ENCODE assay signal across 8 cellular contexts in genomic region chr6:111113731-111114438, GRCh38. TPM values are rescaled to one million over a fixed set of nuclear protein-coding genes. Genes with fewer than 3 reads are reported as not detected.
DNase-seq lines count a peak whose midpoint lies in the region; ATAC-seq, FAIRE-seq and TF ChIP-seq lines count a peak whose summit lies in the region.

No MANE protein-coding gene starts in this region.

- H3K4me3 Mint-ChIP-seq in activated naive CD8-positive, alpha-beta T cell treated with anti-CD3 and anti-CD28 coated beads for 36 hours: peak overlapping the region; percentile 50

- peak overlapping the region in 1 of 10 experiments; percentile 8; a peak in 1 of 20 replicates for H3K4me3 ChIP-seq in BLaER1 treated with 17β-estradiol and CSF1 and Interleukin-3, amounts not matched to agents 10 nM and 100 nM
- H3K4me3 ChIP-seq in MG63 (no peak overlapping the region), keratinocyte (ENCODE audit: control insufficient read depth in 2 of 3, extremely low read depth in 1 of 3, insufficient read depth in 2 of 3, low read depth in 1 of 3, low read length in 3 of 3) (no peak overlapping the region)

- peak overlapping the region; percentile 2 to 85 (median 53); a peak in 18 of 22 replicates for H3K4me2 ChIP-seq in BLaER1 treated with 17β-estradiol and CSF1 and Interleukin-3, amounts not matched to agents 10 nM and 100 nM
- no peak overlapping the region for H3K4me2 ChIP-seq in keratinocyte (ENCODE audit: control insufficient read depth, extremely low read depth, insufficient read depth, low read depth, low read length)

- peaks cover 36% of the 10 kb centered on the region for H3K4me1 Mint-ChIP-seq in activated naive CD8-positive, alpha-beta T cell treated with anti-CD3 and anti-CD28 coated beads for 36 hours

- H3K27me3 ChIP-seq in BLaER1 treated with 17β-estradiol and CSF1 and Interleukin-3, amounts not matched to agents 10 nM and 100 nM: no peaks in the 10 kb centered on the region
- no peaks in the 10 kb centered on the region for H3K27me3 ChIP-seq in MG63
- no peaks in the 10 kb centered on the region for H3K27me3 ChIP-seq in keratinocyte (ENCODE audit: control insufficient read depth, extremely low read depth, insufficient read depth, low read length)

- FAIRE-seq in keratinocyte (lab: Jason Lieb, UNC): peak; percentile 74

- H2AFZ ChIP-seq in keratinocyte (ENCODE audit: control insufficient read depth, low read length): no peak overlapping the region

- peaks cover 0 to 15% (median 0%) of the 10 kb centered on the region in 11 experiments; a peak in 3 of 22 replicates for H3K9me3 ChIP-seq in BLaER1 treated with 17β-estradiol and CSF1 and Interleukin-3, amounts not matched to agents 10 nM and 100 nM (replicated peaks in 1 of 11)
- H3K9me3 ChIP-seq in MG63: no peaks in the 10 kb centered on the region
- no peaks in the 10 kb centered on the region for H3K9me3 ChIP-seq in keratinocyte (ENCODE audit: control insufficient read depth, low read depth, low read length)

- H3K79me2 ChIP-seq in keratinocyte (ENCODE audit: control insufficient read depth, insufficient read depth, low read length): no peaks in the 10 kb centered on the region

- peak overlapping the region; percentile 4 to 99 (median 32); a peak in 17 of 22 replicates for H3K27ac ChIP-seq in BLaER1 treated with 17β-estradiol and CSF1 and Interleukin-3, amounts not matched to agents 10 nM and 100 nM
- H3K27ac ChIP-seq in keratinocyte (ENCODE audit: control insufficient read depth, insufficient read depth, low read length): no peak overlapping the region

- DNase-seq in MG63 (peak; percentile 23), keratinocyte (ENCODE audit: low read depth, low spot score) (no peak), NCI-H82 treated with DMSO at 0.1 percent for 48 hours (lab: John Stamatoyannopoulos, UW; ENCODE audit: unreplicated experiment) (no peak), middle frontal gyrus (ENCODE audit: extremely low spot score, low spot score) (no peak)
- peak; percentile 36 for DNase-seq in activated naive CD8-positive, alpha-beta T cell treated with anti-CD3 and anti-CD28 coated beads for 36 hours
- DNase-seq in stimulated activated CD4-positive, alpha-beta T cell treated with anti-CD3 and anti-CD28 coated beads, TNF-alpha, amount 100 ng/mL, for 24 hours (ENCODE audit: low read depth in 3 of 3): peak in 2 of 3 experiments; percentile 2 to 24

- H3K27ac Mint-ChIP-seq in activated naive CD8-positive, alpha-beta T cell treated with anti-CD3 and anti-CD28 coated beads for 36 hours: peak overlapping the region; percentile 89

- no peaks in the 10 kb centered on the region for H3K9me3 Mint-ChIP-seq in activated naive CD8-positive, alpha-beta T cell treated with anti-CD3 and anti-CD28 coated beads for 36 hours

- peaks cover 18 to 97% (median 21%) of the 10 kb centered on the region in 10 experiments for H3K4me1 ChIP-seq in BLaER1 treated with 17β-estradiol and CSF1 and Interleukin-3, amounts not matched to agents 10 nM and 100 nM
- no peaks in the 10 kb centered on the region for H3K4me1 ChIP-seq in keratinocyte (ENCODE audit: control insufficient read depth, extremely low read depth, insufficient read depth, low read length)

- TF ChIP-seq CTCF in keratinocyte (optimal IDR thresholded peaks at IDR 0.05 in 1 of 3, IDR thresholded peaks at IDR 0.05 in 1 of 3, conservative IDR thresholded peaks at IDR 0.05 in 1 of 3; ENCODE audit: extremely low read depth in 1 of 3, insufficient read depth in 2 of 3, low read length in 3 of 3): no peak

- no peaks in the 10 kb centered on the region for H3K27me3 Mint-ChIP-seq in activated naive CD8-positive, alpha-beta T cell treated with anti-CD3 and anti-CD28 coated beads for 36 hours

- ATAC-seq in GM21825 (IDR thresholded peaks at IDR 0.05; ENCODE audit: unreplicated experiment): no peak

- no peaks in the 10 kb centered on the region for H4K20me1 ChIP-seq in BLaER1 treated with 17β-estradiol and CSF1 and Interleukin-3, amounts not matched to agents 10 nM and 100 nM
- no peaks in the 10 kb centered on the region for H4K20me1 ChIP-seq in keratinocyte (ENCODE audit: control insufficient read depth, extremely low read depth, insufficient read depth, low read length)

- H3K9me1 ChIP-seq in keratinocyte (ENCODE audit: control insufficient read depth, extremely low read depth, insufficient read depth, low read length): no peaks in the 10 kb centered on the region

- H3K36me3 Mint-ChIP-seq in activated naive CD8-positive, alpha-beta T cell treated with anti-CD3 and anti-CD28 coated beads for 36 hours: peaks cover 29% of the 10 kb centered on the region

- H3K9ac ChIP-seq in BLaER1 treated with 17β-estradiol and CSF1 and Interleukin-3, amounts not matched to agents 10 nM and 100 nM: peak overlapping the region in 5 of 11 experiments; percentile 28 to 91 (median 75); a peak in 9 of 22 replicates
- no peak overlapping the region for H3K9ac ChIP-seq in keratinocyte (ENCODE audit: control insufficient read depth, extremely low read depth, insufficient read depth, low read length)

- dilution Hi-C loops in keratinocyte (cut with MboI; ENCODE audit: extremely low pct_ligation_motif_present, low sequenced_read_pairs): no loop called here

- H3K36me3 ChIP-seq in BLaER1 treated with 17β-estradiol and CSF1 and Interleukin-3, amounts not matched to agents 10 nM and 100 nM: peaks cover 0 to 30% (median 0%) of the 10 kb centered on the region in 11 experiments; a peak in 3 of 22 replicates
- no peaks in the 10 kb centered on the region for H3K36me3 ChIP-seq in MG63
- H3K36me3 ChIP-seq in keratinocyte (ENCODE audit: control insufficient read depth in 2 of 2, extremely low read depth in 1 of 2, insufficient read depth in 2 of 2, low read length in 2 of 2): no peaks in the 10 kb centered on the region

RNA-seq across cellular contexts. Expression of gene SLC16A10, which starts 26.6 kb away (rescaled TPM):
- total RNA-seq in MG63 (2014; rRNA removed; shearing (Covaris generic); ENCODE audit: low replicate concordance): 0.40 and 1.5 TPM in 2 replicates
- total RNA-seq in activated naive CD8-positive, alpha-beta T cell treated with anti-CD3 and anti-CD28 coated beads for 36 hours: 10 to 100 TPM; 12.0 to 13.4 TPM
- polyA plus RNA-seq in keratinocyte: 0.10 TPM in 1 of 3 replicates, not detected in the others
- not detected for polyA plus RNA-seq in keratinocyte (2011; ENCODE audit: low read depth)
- not detected in 2 replicates for polyA plus RNA-seq in keratinocyte (2011; cell fraction: cytosol; rRNA removed)
- polyA plus RNA-seq in keratinocyte (2011; cell fraction: nucleus; rRNA removed): not detected in 2 replicates
- polyA plus RNA-seq in keratinocyte (2012; ENCODE audit: low replicate concordance): not detected in 2 replicates
- not detected in 3 replicates for polyA minus RNA-seq in keratinocyte
- polyA minus RNA-seq in keratinocyte (2011; cell fraction: cytosol; rRNA and poly(A)+ RNA removed): not detected
- not detected in 2 replicates for polyA minus RNA-seq in keratinocyte (2011; cell fraction: nucleus; rRNA and poly(A)+ RNA removed)

Comparison
In these comparisons a context has a peak if more than half of its experiments do, and no peak if none do; other contexts are left out.
1. DNase-seq: peak in MG63 (single experiment), activated naive CD8-positive, alpha-beta T cell treated with anti-CD3 and anti-CD28 coated beads for 36 hours (single experiment) and stimulated activated CD4-positive, alpha-beta T cell treated with anti-CD3 and anti-CD28 coated beads, TNF-alpha, amount 100 ng/mL, for 24 hours (2 of 3); none in keratinocyte (single experiment), NCI-H82 treated with DMSO at 0.1 percent for 48 hours (single experiment) and middle frontal gyrus (single experiment).